ENCODE assay signal across 9 cellular contexts in the genomic region with DNA sequence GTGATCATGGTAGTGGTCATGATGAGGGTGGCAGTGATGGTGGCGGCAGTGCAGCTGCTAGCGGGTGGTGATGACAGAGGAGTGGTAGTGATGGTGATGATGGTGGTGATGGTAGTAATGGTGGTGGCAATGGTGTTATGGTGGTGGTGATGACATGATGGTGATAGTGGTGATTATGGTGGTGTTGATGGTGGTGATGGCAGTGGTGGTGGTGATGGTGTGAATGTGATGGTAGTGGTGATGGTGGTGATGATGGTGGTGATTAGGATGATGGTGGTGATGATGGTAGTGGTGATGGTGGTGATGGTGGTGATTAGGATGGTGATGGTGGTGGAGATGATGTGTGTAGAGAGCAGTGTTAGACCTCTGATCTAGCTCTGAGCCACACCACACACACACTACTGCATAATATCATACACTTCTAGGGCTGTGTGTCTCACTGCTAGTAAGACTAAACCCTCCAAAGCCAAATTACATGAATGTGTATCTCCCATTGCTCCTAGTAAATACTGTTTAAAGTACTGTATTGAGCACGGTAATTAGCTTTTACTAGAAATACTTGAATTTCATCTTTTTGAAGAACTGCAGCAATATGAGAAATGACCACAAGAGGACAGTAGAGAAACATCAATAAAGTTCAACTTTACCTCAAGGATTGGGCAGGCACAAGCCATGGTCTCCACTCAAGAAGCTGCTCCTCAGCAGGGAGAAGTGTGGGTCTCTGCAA. TPM values are rescaled to one million over a fixed set of nuclear protein-coding genes. Genes with fewer than 3 reads are reported as not detected.
A peak's percentile ranks its signal among the peaks of the same experiment; 100 is the strongest.
DNase-seq lines count a peak whose midpoint lies in the region; ATAC-seq and TF ChIP-seq lines count a peak whose summit lies in the region.
"Had no signal": no experiment of that assay in that cellular context is flagged by ENCODE, and none has a peak within 500 bp of the region (broad histone marks: within the 10 kb centered on the region; RNA-seq: fewer than 3 reads in every experiment).

No MANE protein-coding gene starts in this region.

- H3K79me2 ChIP-seq in DOHH2 (ENCODE audit: control insufficient read depth, low read length): no peaks in the 10 kb centered on the region

- H3K36me3 ChIP-seq in DOHH2 (ENCODE audit: control insufficient read depth, low read length): no peaks in the 10 kb centered on the region

- no peak overlapping the region for H3K4me2 ChIP-seq in DOHH2 (ENCODE audit: low read length)

- no peaks in the 10 kb centered on the region for H3K9me2 ChIP-seq in DOHH2 (replicated peaks; ENCODE audit: control insufficient read depth, low read length)

- H3K27me3 ChIP-seq in DOHH2 (ENCODE audit: control insufficient read depth, low read length): no peaks in the 10 kb centered on the region

- TF ChIP-seq CTCF in DOHH2 (IDR thresholded peaks at IDR 0.05; ENCODE audit: low read depth, low read length, poor library complexity, severe bottlenecking): peak; percentile 81

- H3K4me3 ChIP-seq in DOHH2 (ENCODE audit: low read length): no peak overlapping the region

- H3F3A ChIP-seq in DOHH2 (ENCODE audit: control insufficient read depth, insufficient read depth): no peaks in the 10 kb centered on the region

- 0 out of 2 replicates have a peak, but pooled peaks cover 2% of the 10 kb centered on the region for H4K20me1 ChIP-seq in DOHH2 (ENCODE audit: control insufficient read depth, insufficient read depth, low read depth, low read length)

- no peak for ATAC-seq in HG02571 (IDR thresholded peaks at IDR 0.05; ENCODE audit: unreplicated experiment)

- peak; percentile 28 for DNase-seq in HuH-7 (ENCODE audit: low spot score)
- DNase-seq in SKM-1 treated with dmso at 0.1 percent for 144 hours (lab: John Stamatoyannopoulos, UW; ENCODE audit: unreplicated experiment): peak; percentile 56
- peak; percentile 41 for DNase-seq in glomerular endothelial cell (ENCODE audit: extremely low read depth, low read depth, low spot score)
- DNase-seq in smooth muscle cell of the brain vasculature (ENCODE audit: low read depth, low spot score): peak; percentile 41
- no peak for DNase-seq in NCI-H345 treated with DMSO at 0.1 percent for 48 hours (lab: John Stamatoyannopoulos, UW; ENCODE audit: unreplicated experiment)
- DNase-seq in T-helper 9 cell: no peak

- H3K4me1 ChIP-seq in DOHH2 (ENCODE audit: control insufficient read depth, low read length): no peaks in the 10 kb centered on the region

- H3K9me3 ChIP-seq in DOHH2 (ENCODE audit: control insufficient read depth, insufficient read depth, low read length): no peaks in the 10 kb centered on the region

- no peak overlapping the region for H3K27ac ChIP-seq in DOHH2 (ENCODE audit: low read depth, low read length)

RNA-seq across cellular contexts. Expression of gene TMED3, which starts 28.8 kb away (rescaled TPM):
- total RNA-seq in glomerular endothelial cell: 120 and 143 TPM in 2 replicates

RNA-seq across cellular contexts. Expression of gene ANKRD34C, which starts 57.2 kb away (rescaled TPM):
- not detected in 2 replicates for total RNA-seq in glomerular endothelial cell
- total RNA-seq: natural killer cell treated with Interleukin-12 subunit alpha and Interleukin-12 subunit beta and Interleukin-15 and Interleukin-18, amount 100 ng/mL, for 72 hours had no signal

Comparison
In these comparisons a context has a peak if more than half of its experiments do, and no peak if none do; other contexts are left out.
1. DNase-seq: peak in HuH-7 (single experiment), SKM-1 treated with dmso at 0.1 percent for 144 hours (single experiment), glomerular endothelial cell (single experiment) and smooth muscle cell of the brain vasculature (single experiment); none in NCI-H345 treated with DMSO at 0.1 percent for 48 hours (single experiment) and T-helper 9 cell (single experiment).